In the genomic region with DNA sequence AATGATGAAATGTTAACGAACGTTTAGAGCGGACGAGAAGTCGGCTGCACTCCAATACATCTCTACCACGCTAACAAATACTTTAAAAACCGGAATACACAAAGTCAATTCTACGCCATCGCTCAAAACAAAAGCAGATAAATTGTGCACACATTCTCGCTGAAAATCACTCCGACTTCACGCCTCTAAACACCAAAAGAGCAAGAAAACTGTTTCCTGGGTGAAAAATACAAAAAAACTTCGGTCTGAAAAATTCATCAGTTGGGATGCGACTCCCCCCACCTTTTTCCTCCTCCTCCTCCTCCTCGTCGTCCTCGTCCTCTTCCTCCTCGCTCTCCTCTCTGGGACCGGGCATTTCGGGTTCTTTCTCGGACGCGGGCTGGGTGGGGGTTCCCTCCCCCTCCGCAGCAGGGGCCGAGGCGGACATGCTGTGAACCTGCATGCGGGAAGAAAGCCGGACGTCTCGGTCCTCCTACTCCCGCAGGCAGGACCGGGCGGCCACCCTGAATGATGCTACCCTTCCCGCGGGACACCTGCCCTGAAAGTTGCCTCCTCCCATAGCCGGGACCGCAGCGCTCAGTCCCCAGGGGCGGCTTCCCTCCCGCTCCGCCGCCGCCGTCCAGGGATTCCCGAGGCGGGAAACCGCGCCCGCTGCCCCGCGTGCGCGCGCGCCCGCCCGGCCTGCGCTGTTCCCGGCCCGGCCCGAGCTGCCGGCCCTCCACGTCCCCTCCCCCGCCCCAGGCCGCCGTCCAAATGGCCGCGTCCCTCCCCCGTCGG, we compare ENCODE assay signal across 1 cellular context.
TF ChIP-seq lines count a peak whose summit lies in the region.

No MANE protein-coding gene starts in this region.

TF ChIP-seq in GM12878, 131 proteins besides CTCF, POLR2A, EP300 and RAD21 (continued from another document):
- TF ChIP-seq ZNF592 (IDR thresholded peaks at IDR 0.05) (no peak), CHD1 (IDR thresholded peaks at IDR 0.05; ENCODE audit: low read depth, low read length) (0 out of 2 replicates have a peak, but pooled peaks have one; percentile 21), RUNX3 (IDR thresholded peaks at IDR 0.05; ENCODE audit: low read length) (no peak), NBN (IDR thresholded peaks at IDR 0.05) (0 out of 2 replicates have a peak, but pooled peaks have one; percentile 60), POLR2AphosphoS5 (IDR thresholded peaks at IDR 0.05; ENCODE audit: low read length) (peak; percentile 65), LARP7 (IDR thresholded peaks at IDR 0.05) (peak; percentile 47; the same call in 1 of the 2 replicates), DPF2 (IDR thresholded peaks at IDR 0.05) (peak; percentile 34; the same call in 1 of the 2 replicates), IKZF2 (IDR thresholded peaks at IDR 0.05) (peak; percentile 44 to 46; a peak in 2 of 4 replicates), MAX (IDR thresholded peaks at IDR 0.05; ENCODE audit: low read depth, low read length) (no peak), CREM (IDR thresholded peaks at IDR 0.05; ENCODE audit: low read depth) (no peak; the same call in 1 of the 2 replicates), ATF7 (IDR thresholded peaks at IDR 0.05; ENCODE audit: low read depth) (no peak), EGR1 (IDR thresholded peaks at IDR 0.05; ENCODE audit: borderline replicate concordance in 1 of 2, low read depth in 2 of 2, low read length in 2 of 2) (peak in 1 of 2 experiments; percentile 22; a peak in 1 of 3 replicates), FOXM1 (IDR thresholded peaks at IDR 0.05; ENCODE audit: low read depth, low read length) (peak; percentile 2; the same call in 1 of the 2 replicates), MLLT1 (IDR thresholded peaks at IDR 0.05) (0 out of 2 replicates have a peak, but pooled peaks have one; percentile 52)
